ENCODE assay signal across 9 cellular contexts in the genomic region with DNA sequence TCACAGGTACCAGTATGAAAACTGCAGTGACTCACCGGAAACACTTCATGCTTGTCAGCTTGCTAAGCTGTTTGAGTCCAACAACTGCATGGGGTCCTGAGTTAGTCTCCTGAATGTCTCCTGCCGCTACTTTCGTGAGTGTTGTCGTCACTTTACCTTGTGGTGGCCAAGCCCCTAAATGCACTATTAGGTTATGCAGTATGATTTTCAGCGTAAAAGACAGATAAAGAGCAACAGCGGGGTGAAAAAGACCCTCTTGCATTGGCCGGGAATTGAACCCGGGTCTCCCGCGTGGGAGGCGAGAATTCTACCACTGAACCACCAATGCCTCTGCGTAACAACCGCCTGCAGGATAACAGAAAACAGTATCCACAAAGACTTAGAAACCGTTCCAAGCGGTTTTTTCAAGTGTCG. TPM values are rescaled to one million over a fixed set of nuclear protein-coding genes. Genes with fewer than 3 reads are reported as not detected.
DNase-seq lines count a peak whose midpoint lies in the region; ATAC-seq, FAIRE-seq and TF ChIP-seq lines count a peak whose summit lies in the region.
"Not testable (repeated sequence)": the region's sequence is repeated elsewhere in the genome, so short reads cannot be mapped to it uniquely, and the experiment has no call there.
"Had no signal": no experiment of that assay in that cellular context is flagged by ENCODE, and none has a peak within 500 bp of the region (broad histone marks: within the 10 kb centered on the region; RNA-seq: fewer than 3 reads in every experiment).

No MANE protein-coding gene starts in this region.

- not testable (repeated sequence) for H3K27me3 ChIP-seq in IMR-90 (ENCODE audit: control insufficient read depth, insufficient read depth, low read length); NT2/D1 (ENCODE audit: insufficient read depth, insufficient read length); bronchial epithelial cell (ENCODE audit: control insufficient read depth, insufficient read depth, low read length); trophoblast cell (ENCODE audit: insufficient read depth, low read length)

- TF ChIP-seq POLR2A in IMR-90 (IDR thresholded peaks at IDR 0.05; ENCODE audit: low read depth, low read length), result not testable (repeated sequence)

- not testable (repeated sequence) for H3K79me1 ChIP-seq in IMR-90 (ENCODE audit: low read depth in 1 of 2, low read length in 2 of 2); trophoblast cell (ENCODE audit: low read length)

- H2BK5ac ChIP-seq in IMR-90 (ENCODE audit: low read depth, low read length, poor library complexity, severe bottlenecking); trophoblast cell (ENCODE audit: low read depth, low read length, poor library complexity): not testable (repeated sequence)

- not testable (repeated sequence) for H3K18ac ChIP-seq in IMR-90 (ENCODE audit: low read depth, low read length); trophoblast cell (ENCODE audit: low read length)

- not testable (repeated sequence) for H2BK15ac ChIP-seq in IMR-90 (ENCODE audit: low read depth, low read length)

- not testable (repeated sequence) for H4K5ac ChIP-seq in IMR-90 (ENCODE audit: low read depth, low read length)

- CTCF ChIA-PET in IMR-90 (lab: Yijun Ruan, JAX), result not testable (repeated sequence)

- not testable (repeated sequence) for H3K4me3 ChIP-seq in IMR-90 (ENCODE audit: insufficient read depth, low read depth, low read length); NT2/D1 (ENCODE audit: insufficient read length, low read depth); bronchial epithelial cell (ENCODE audit: low read depth, low read length); trophoblast cell (ENCODE audit: low read depth, low read length)

- BruUV-seq in IMR-90 (replicated peaks; lab: Mats Ljungman, UMichigan), result not testable (repeated sequence)

- H3K9ac ChIP-seq in IMR-90 (ENCODE audit: low read depth, low read length); NT2/D1 (ENCODE audit: insufficient read length, low read depth); trophoblast cell (ENCODE audit: low read length): not testable (repeated sequence)

- not testable (repeated sequence) for TF ChIP-seq RAD21 in IMR-90 (IDR thresholded peaks at IDR 0.05; ENCODE audit: low read length)

- H4K91ac ChIP-seq in IMR-90 (ENCODE audit: insufficient read depth, low read depth, low read length); trophoblast cell (ENCODE audit: low read depth, low read length): not testable (repeated sequence)

- H2AFZ ChIP-seq in IMR-90 (replicated peaks; ENCODE audit: low read length, poor library complexity); trophoblast cell (ENCODE audit: insufficient read depth, low read length, poor library complexity): not testable (repeated sequence)

- H2BK120ac ChIP-seq in IMR-90 (ENCODE audit: low read depth, low read length); trophoblast cell (ENCODE audit: insufficient read depth, low read length, poor library complexity): not testable (repeated sequence)

- H3K4me1 ChIP-seq in IMR-90 (ENCODE audit: control insufficient read depth, insufficient read depth, low read length); NT2/D1 (ENCODE audit: insufficient read depth, insufficient read length); trophoblast cell (ENCODE audit: control insufficient read depth in 1 of 2, insufficient read depth in 2 of 2, low read length in 2 of 2): not testable (repeated sequence)

- not testable (repeated sequence) for H3K79me2 ChIP-seq in trophoblast cell (ENCODE audit: control insufficient read depth, insufficient read depth, low read length, poor library complexity)

- peak; percentile 95 for ATAC-seq in IMR-90 (ENCODE audit: low read depth)

- not testable (repeated sequence) for H4K8ac ChIP-seq in IMR-90 (ENCODE audit: low read depth in 2 of 2, low read length in 2 of 2); trophoblast cell (ENCODE audit: low read depth, low read length)

- not testable (repeated sequence) for H4K20me1 ChIP-seq in IMR-90 (ENCODE audit: insufficient read depth, low read length)

- intact Hi-C loops in IMR-90 (cut with micrococcal nuclease), result not testable (repeated sequence)

- H3K23ac ChIP-seq in IMR-90 (ENCODE audit: low read depth, low read length); trophoblast cell (ENCODE audit: low read length): not testable (repeated sequence)

- not testable (repeated sequence) for H4K12ac ChIP-seq in trophoblast cell (ENCODE audit: low read depth, low read length)

- not testable (repeated sequence) for H3K36me3 ChIP-seq in IMR-90 (ENCODE audit: control insufficient read depth, insufficient read depth, low read length); NT2/D1 (ENCODE audit: insufficient read depth, insufficient read length, low read length); bronchial epithelial cell (ENCODE audit: control insufficient read depth, insufficient read depth, low read length); trophoblast cell (ENCODE audit: control insufficient read depth in 1 of 2, insufficient read depth in 2 of 2, low read length in 2 of 2)

- not testable (repeated sequence) for H2AK9ac ChIP-seq in IMR-90 (replicated peaks; ENCODE audit: low read depth, low read length, poor library complexity)

- H2BK20ac ChIP-seq in IMR-90 (ENCODE audit: low read depth, low read length), result not testable (repeated sequence)

- H3K27ac ChIP-seq in IMR-90 (ENCODE audit: insufficient read depth, low read length); trophoblast cell (ENCODE audit: low read depth, low read length): not testable (repeated sequence)

- H2BK12ac ChIP-seq in trophoblast cell (ENCODE audit: low read length), result not testable (repeated sequence)

- H3K4ac ChIP-seq in IMR-90 (ENCODE audit: low read depth, low read length); trophoblast cell (ENCODE audit: low read depth, low read length): not testable (repeated sequence)

- H3K9me3 ChIP-seq in IMR-90 (ENCODE audit: control insufficient read depth, insufficient read depth, low read length); NT2/D1 (ENCODE audit: insufficient read depth, low read length); trophoblast cell (ENCODE audit: insufficient read depth, low read depth, low read length): not testable (repeated sequence)

- no CpG with 5 or more reads among the region's 16 CpGs for WGBS in IMR-90 (ENCODE audit: extremely low coverage in 2 of 2, insufficient read length in 1 of 2), 2 experiments
- no CpG with 5 or more reads among the region's 16 CpGs for WGBS in trophoblast cell (ENCODE audit: extremely low coverage, insufficient coverage, insufficient read length)

- POLR2A ChIA-PET in IMR-90 (lab: Charles Lee; ENCODE audit: unreplicated experiment), result not testable (repeated sequence)

- FAIRE-seq in A204.1 (lab: Jason Lieb, UNC), result peak; percentile 95
- FAIRE-seq in G401.6 (lab: Jason Lieb, UNC), result peak; percentile 96
- FAIRE-seq in bronchial epithelial cell (lab: Jason Lieb, UNC), result not testable (repeated sequence)

- in situ Hi-C loops in IMR-90 (cut with MboI; ENCODE audit: low sequenced_read_pairs), result not testable (repeated sequence)

- not testable (repeated sequence) for H3K56ac ChIP-seq in IMR-90 (ENCODE audit: extremely low read depth, insufficient read depth, low read length)

- H3K14ac ChIP-seq in IMR-90 (replicated peaks; ENCODE audit: low read depth, low read length); trophoblast cell (ENCODE audit: low read length): not testable (repeated sequence)

- TF ChIP-seq CTCF in IMR-90 (conservative IDR thresholded peaks at IDR 0.05; ENCODE audit: low read depth, low read length); bronchial epithelial cell (IDR thresholded peaks at IDR 0.05; ENCODE audit: insufficient read depth, low read length, severe bottlenecking): not testable (repeated sequence)

- DNase-seq in IMR-90, result peak; percentile 42
- peak; percentile 11 for DNase-seq in NT2/D1 (ENCODE audit: low read depth, low spot score)
- peak; percentile 63 for DNase-seq in activated CD4-positive, alpha-beta T cell treated with anti-CD3 and anti-CD28 coated beads for 48 hours
- DNase-seq in bronchial epithelial cell (ENCODE audit: low read depth), result peak; percentile 60
- peak; percentile 2 for DNase-seq in hepatic stellate cell (ENCODE audit: low spot score)
- DNase-seq in trophoblast cell, result peak; percentile 71 to 79

- dilution Hi-C loops in IMR-90 (cut with HindIII; ENCODE audit: low sequenced_read_pairs, unreplicated experiment), result not testable (repeated sequence)

- H3K4me2 ChIP-seq in IMR-90 (ENCODE audit: low read depth, low read length); trophoblast cell (ENCODE audit: low read length): not testable (repeated sequence)

- H2AK5ac ChIP-seq in IMR-90 (ENCODE audit: low read depth, low read length); trophoblast cell (ENCODE audit: low read length): not testable (repeated sequence)

- H3K9me1 ChIP-seq in IMR-90 (ENCODE audit: insufficient read depth, low read length), result not testable (repeated sequence)

RNA-seq across cellular contexts. Expression of a gene that starts 31.6 kb away (rescaled TPM):
- total RNA-seq in IMR-90 (2012; rRNA removed), result under 0.01 TPM in 2 replicates
- not detected in 2 replicates for polyA plus RNA-seq in IMR-90 (2012; rRNA removed)
- polyA plus RNA-seq in IMR-90 (2012; cell fraction: cytosol; rRNA removed), result not detected in 2 replicates
- polyA plus RNA-seq in IMR-90 (2012; cell fraction: nucleus; rRNA removed; ENCODE audit: low replicate concordance), result not detected in 2 replicates
- total RNA-seq in bronchial epithelial cell, result 2,323 and 5,262 TPM in 2 replicates
- not detected in 2 replicates for polyA plus RNA-seq in trophoblast cell (2013)
- polyA plus RNA-seq: heart left ventricle had no signal

Comparison
In these comparisons a context has a peak if more than half of its experiments do, and no peak if none do; other contexts are left out.
1. DNase-seq: peak in every context shown above with its lines; median percentile 75 in trophoblast cell; 63 in activated CD4-positive, alpha-beta T cell treated with anti-CD3 and anti-CD28 coated beads for 48 hours; 60 in bronchial epithelial cell; 42 in IMR-90; 11 in NT2/D1; 2 in hepatic stellate cell.
2. RNA of a gene that starts 31.6 kb away (total RNA-seq): 2,323 to 5,262 TPM in bronchial epithelial cell; under 0.01 TPM in IMR-90; every median in the first group is over 1,000 times any median in the second.